In the genomic region with DNA sequence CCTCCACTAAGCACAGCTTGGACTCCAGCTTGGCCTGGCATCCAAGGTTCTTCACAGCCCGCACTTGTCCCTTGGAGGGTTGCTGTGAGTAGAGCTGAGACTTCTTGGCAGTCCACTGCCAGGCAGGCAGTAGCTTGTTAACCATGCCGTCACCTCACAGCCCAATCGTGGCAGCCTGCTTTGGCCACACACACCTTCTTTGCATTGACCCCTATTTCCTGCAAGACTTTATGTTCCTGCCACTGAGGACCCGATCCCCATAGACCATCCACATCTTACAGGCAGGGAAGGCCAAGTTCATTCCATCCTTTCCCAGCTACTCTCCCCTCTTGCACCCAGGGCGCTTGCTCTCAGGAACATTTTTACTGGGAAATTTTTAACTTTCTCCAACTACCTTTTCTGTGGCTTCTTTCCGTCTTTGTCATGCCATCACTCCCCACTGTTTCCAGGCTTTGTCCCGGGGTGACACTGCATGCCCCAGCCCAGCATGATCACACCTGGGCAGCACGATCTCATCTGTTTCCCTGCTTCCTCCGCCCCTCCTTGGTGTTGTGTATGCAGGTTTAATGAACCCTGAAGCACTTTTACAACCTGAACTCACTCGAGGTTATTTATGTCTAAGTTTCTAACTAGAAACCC, we compare ENCODE assay signal across 1 cellular context.
TF ChIP-seq lines count a peak whose summit lies in the region.

No MANE protein-coding gene starts in this region.

TF ChIP-seq in endothelial cell of umbilical vein, 7 proteins besides CTCF, POLR2A, EP300 and RAD21 (continued from another document):
- TF ChIP-seq FOS (IDR thresholded peaks at IDR 0.05; ENCODE audit: borderline replicate concordance, insufficient read depth, low read length): no peak
- TF ChIP-seq MYC (IDR thresholded peaks at IDR 0.05; ENCODE audit: low read depth, low read length): no peak
- no peak for TF ChIP-seq EZH2 (IDR thresholded peaks at IDR 0.05; ENCODE audit: borderline replicate concordance, low read depth, low read length, severe bottlenecking)
TF ChIP-seq in endothelial cell of umbilical vein: peak in this region for 1.
